ENCODE assay signal across 8 cellular contexts in genomic region chr5:142769793-142770649, GRCh38. TPM values are rescaled to one million over a fixed set of nuclear protein-coding genes. Genes with fewer than 3 reads are reported as not detected.
DNase-seq lines count a peak whose midpoint lies in the region; ATAC-seq and TF ChIP-seq lines count a peak whose summit lies in the region.

A gene with protein sequence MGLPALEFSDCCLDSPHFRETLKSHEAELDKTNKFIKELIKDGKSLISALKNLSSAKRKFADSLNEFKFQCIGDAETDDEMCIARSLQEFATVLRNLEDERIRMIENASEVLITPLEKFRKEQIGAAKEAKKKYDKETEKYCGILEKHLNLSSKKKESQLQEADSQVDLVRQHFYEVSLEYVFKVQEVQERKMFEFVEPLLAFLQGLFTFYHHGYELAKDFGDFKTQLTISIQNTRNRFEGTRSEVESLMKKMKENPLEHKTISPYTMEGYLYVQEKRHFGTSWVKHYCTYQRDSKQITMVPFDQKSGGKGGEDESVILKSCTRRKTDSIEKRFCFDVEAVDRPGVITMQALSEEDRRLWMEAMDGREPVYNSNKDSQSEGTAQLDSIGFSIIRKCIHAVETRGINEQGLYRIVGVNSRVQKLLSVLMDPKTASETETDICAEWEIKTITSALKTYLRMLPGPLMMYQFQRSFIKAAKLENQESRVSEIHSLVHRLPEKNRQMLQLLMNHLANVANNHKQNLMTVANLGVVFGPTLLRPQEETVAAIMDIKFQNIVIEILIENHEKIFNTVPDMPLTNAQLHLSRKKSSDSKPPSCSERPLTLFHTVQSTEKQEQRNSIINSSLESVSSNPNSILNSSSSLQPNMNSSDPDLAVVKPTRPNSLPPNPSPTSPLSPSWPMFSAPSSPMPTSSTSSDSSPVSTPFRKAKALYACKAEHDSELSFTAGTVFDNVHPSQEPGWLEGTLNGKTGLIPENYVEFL (plus strand): TSS chr5:142770377. CDS start chr5:142770762, 385 bp downstream.

- H3K27ac Mint-ChIP-seq in activated T-helper 2 cell treated with anti-CD3 and anti-CD28 coated beads, Interferon-gamma antibody, Interleukin-2, Interleukin-4, amounts not matched to agents 10 μg/mL and 5 μg/mL and 100 μg/mL, durations not matched to agents 14 hours and 24 hours and 36 hours, result peak within 1 kb of the TSS; percentile 89
- H3K27ac Mint-ChIP-seq in natural killer cell, result peak within 1 kb of the TSS; percentile 88 to 94

- DNase-seq in ELR (ENCODE audit: low read depth) (peak; percentile 97), GOT3 (lab: John Stamatoyannopoulos, UW) (peak; percentile 91), RPMI8226 (peak; percentile 96), fibroblast of mammary gland (ENCODE audit: low read depth) (peak; percentile 92), natural killer cell (peak; percentile 93)
- peak; percentile 91 for DNase-seq in activated T-helper 2 cell treated with anti-CD3 and anti-CD28 coated beads, Interferon-gamma antibody, Interleukin-2, Interleukin-4, amounts not matched to agents 10 μg/mL and 5 μg/mL and 100 μg/mL, durations not matched to agents 14 hours and 24 hours and 36 hours (ENCODE audit: low spot score)
- DNase-seq in stimulated activated naive CD4-positive, alpha-beta T cell treated with Interleukin-2 at 50 U/mL for 16 hours (lab: John Stamatoyannopoulos, UW), result peak; percentile 95

- H3K27me3 Mint-ChIP-seq in activated T-helper 2 cell treated with anti-CD3 and anti-CD28 coated beads, Interferon-gamma antibody, Interleukin-2, Interleukin-4, amounts not matched to agents 10 μg/mL and 5 μg/mL and 100 μg/mL, durations not matched to agents 14 hours and 24 hours and 36 hours (ENCODE audit: low read depth), result no peaks in the 10 kb centered on the region
- H3K27me3 Mint-ChIP-seq in natural killer cell (ENCODE audit: low read depth in 2 of 2), result no peaks in the 10 kb centered on the region

- H3K4me1 Mint-ChIP-seq in activated T-helper 2 cell treated with anti-CD3 and anti-CD28 coated beads, Interferon-gamma antibody, Interleukin-2, Interleukin-4, amounts not matched to agents 10 μg/mL and 5 μg/mL and 100 μg/mL, durations not matched to agents 14 hours and 24 hours and 36 hours (ENCODE audit: low read depth), result peaks cover 34% of the 10 kb centered on the region
- H3K4me1 Mint-ChIP-seq in natural killer cell, result peaks cover 51 to 52% of the 10 kb centered on the region in 2 donors

- ATAC-seq in natural killer cell, result peak; percentile 89 to 97 (median 91)

- H3K9me3 Mint-ChIP-seq in activated T-helper 2 cell treated with anti-CD3 and anti-CD28 coated beads, Interferon-gamma antibody, Interleukin-2, Interleukin-4, amounts not matched to agents 10 μg/mL and 5 μg/mL and 100 μg/mL, durations not matched to agents 14 hours and 24 hours and 36 hours, result no peaks in the 10 kb centered on the region
- no peaks in the 10 kb centered on the region for H3K9me3 Mint-ChIP-seq in natural killer cell

- TF ChIP-seq CTCF in LNCAP (IDR thresholded peaks at IDR 0.05) (peak; percentile 22; the same call in 1 of the 2 replicates), fibroblast of mammary gland (conservative IDR thresholded peaks at IDR 0.05; ENCODE audit: control insufficient read depth, insufficient read depth, low read depth, low read length) (no peak), natural killer cell (IDR thresholded peaks at IDR 0.05) (no peak)

- H3K36me3 Mint-ChIP-seq in activated T-helper 2 cell treated with anti-CD3 and anti-CD28 coated beads, Interferon-gamma antibody, Interleukin-2, Interleukin-4, amounts not matched to agents 10 μg/mL and 5 μg/mL and 100 μg/mL, durations not matched to agents 14 hours and 24 hours and 36 hours (ENCODE audit: low read depth), result no peaks in the 10 kb centered on the region
- H3K36me3 Mint-ChIP-seq in natural killer cell, result no peaks in the 10 kb centered on the region

- H3K4me3 ChIP-seq in fibroblast of mammary gland (ENCODE audit: control insufficient read depth, low read depth, low read length), result peak within 1 kb of the TSS; percentile 88

- intact Hi-C loops in activated T-helper 2 cell treated with anti-CD3 and anti-CD28 coated beads, Interferon-gamma antibody, Interleukin-2, Interleukin-4, amounts not matched to agents 10 μg/mL and 5 μg/mL and 100 μg/mL, durations not matched to agents 14 hours and 24 hours and 36 hours (cut with micrococcal nuclease), result loop anchor here (1.0 kb wide), 5 partner anchors 13 to 97 kb away; no protein-coding TSS in a partner anchor
- intact Hi-C loops in natural killer cell (cut with micrococcal nuclease), result loop anchor here (1.0 to 5.0 kb wide), 4 partner anchors 13 to 237 kb away; no protein-coding TSS in a partner anchor

- H3K4me3 Mint-ChIP-seq in activated T-helper 2 cell treated with anti-CD3 and anti-CD28 coated beads, Interferon-gamma antibody, Interleukin-2, Interleukin-4, amounts not matched to agents 10 μg/mL and 5 μg/mL and 100 μg/mL, durations not matched to agents 14 hours and 24 hours and 36 hours (ENCODE audit: low read depth), result peak within 1 kb of the TSS; percentile 91
- H3K4me3 Mint-ChIP-seq in natural killer cell, result peak within 1 kb of the TSS; percentile 99

RNA-seq across cellular contexts. Expression of the gene that starts here (rescaled TPM):
- total RNA-seq in activated T-helper 2 cell treated with anti-CD3 and anti-CD28 coated beads, Interferon-gamma antibody, Interleukin-2, Interleukin-4, amounts not matched to agents 10 μg/mL and 5 μg/mL and 100 μg/mL, durations not matched to agents 14 hours and 24 hours and 36 hours, result 13.6 and 15.1 TPM in 2 replicates
- total RNA-seq in natural killer cell, result 100 to 1,000 TPM; 153 to 159 (median 158) TPM

Comparison
In these comparisons a context has a peak if more than half of its experiments do, and no peak if none do; other contexts are left out.
1. Peak in every context shown above with its lines: DNase-seq, ATAC-seq and H3K4me3 ChIP-seq.